ENCODE assay signal across 1 cellular context in genomic region chr2:48248251-48248933, GRCh38.
TF ChIP-seq lines count a peak whose summit lies in the region.

No MANE protein-coding gene starts in this region.

TF ChIP-seq in GM12878, 131 proteins besides CTCF, POLR2A, EP300 and RAD21 (continued from another document):
- no peak for TF ChIP-seq CUX1 (IDR thresholded peaks at IDR 0.05; ENCODE audit: insufficient replicate concordance, low read depth, low read length)
- no peak for TF ChIP-seq FOS (IDR thresholded peaks at IDR 0.05; ENCODE audit: borderline replicate concordance, extremely low read depth, insufficient read length)
- no peak for TF ChIP-seq NR2C2 (IDR thresholded peaks at IDR 0.05; ENCODE audit: borderline replicate concordance, control insufficient read depth, insufficient read length, low read depth)
- no peak for TF ChIP-seq RFX5 (IDR thresholded peaks at IDR 0.05; ENCODE audit: low read depth, low read length)
- TF ChIP-seq BCL11A (IDR thresholded peaks at IDR 0.05; ENCODE audit: low read depth, low read length) = peak; percentile 87
- no peak for TF ChIP-seq ZNF384 (IDR thresholded peaks at IDR 0.05; ENCODE audit: borderline replicate concordance, low read depth, low read length)
- no peak for TF ChIP-seq ATF3 (IDR thresholded peaks at IDR 0.05; ENCODE audit: borderline replicate concordance, extremely low read depth, low read depth, low read length)
- peak; percentile 90 for TF ChIP-seq TCF12 (IDR thresholded peaks at IDR 0.05; ENCODE audit: low read depth, low read length)
- TF ChIP-seq SKIL (IDR thresholded peaks at IDR 0.05; ENCODE audit: low read depth, poor library complexity, severe bottlenecking) = no peak
- 0 out of 2 replicates have a peak, but pooled peaks have one; percentile 48 for TF ChIP-seq DPF2 (IDR thresholded peaks at IDR 0.05)
- TF ChIP-seq LARP7 (IDR thresholded peaks at IDR 0.05) = no peak
- no peak for TF ChIP-seq STAT3 (IDR thresholded peaks at IDR 0.05; ENCODE audit: low read depth, low read length)
- TF ChIP-seq KDM1A (IDR thresholded peaks at IDR 0.05; ENCODE audit: borderline replicate concordance) = no peak
- no peak for TF ChIP-seq CHD1 (IDR thresholded peaks at IDR 0.05; ENCODE audit: low read depth, low read length)
- no peak for TF ChIP-seq PAX8 (IDR thresholded peaks at IDR 0.05)
- TF ChIP-seq, protein P1, sequence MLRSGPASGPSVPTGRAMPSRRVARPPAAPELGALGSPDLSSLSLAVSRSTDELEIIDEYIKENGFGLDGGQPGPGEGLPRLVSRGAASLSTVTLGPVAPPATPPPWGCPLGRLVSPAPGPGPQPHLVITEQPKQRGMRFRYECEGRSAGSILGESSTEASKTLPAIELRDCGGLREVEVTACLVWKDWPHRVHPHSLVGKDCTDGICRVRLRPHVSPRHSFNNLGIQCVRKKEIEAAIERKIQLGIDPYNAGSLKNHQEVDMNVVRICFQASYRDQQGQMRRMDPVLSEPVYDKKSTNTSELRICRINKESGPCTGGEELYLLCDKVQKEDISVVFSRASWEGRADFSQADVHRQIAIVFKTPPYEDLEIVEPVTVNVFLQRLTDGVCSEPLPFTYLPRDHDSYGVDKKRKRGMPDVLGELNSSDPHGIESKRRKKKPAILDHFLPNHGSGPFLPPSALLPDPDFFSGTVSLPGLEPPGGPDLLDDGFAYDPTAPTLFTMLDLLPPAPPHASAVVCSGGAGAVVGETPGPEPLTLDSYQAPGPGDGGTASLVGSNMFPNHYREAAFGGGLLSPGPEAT (IDR thresholded peaks at IDR 0.05; ENCODE audit: low read depth) = no peak
- TF ChIP-seq ZSCAN29 (IDR thresholded peaks at IDR 0.05) = no peak
- peak; percentile 78 to 84 for TF ChIP-seq IKZF2 (IDR thresholded peaks at IDR 0.05)
- no peak for TF ChIP-seq KLF5 (IDR thresholded peaks at IDR 0.05; ENCODE audit: partially characterized antibody)
- no peak for TF ChIP-seq WRNIP1 (IDR thresholded peaks at IDR 0.05; ENCODE audit: borderline replicate concordance, low read depth, low read length)
- no peak for TF ChIP-seq PAX5 (IDR thresholded peaks at IDR 0.05; ENCODE audit: borderline replicate concordance, low read depth, low read length)
- no peak for TF ChIP-seq SMARCA5 (IDR thresholded peaks at IDR 0.05)
- TF ChIP-seq SPI1 (IDR thresholded peaks at IDR 0.05; ENCODE audit: borderline replicate concordance, insufficient read depth, low read depth, low read length) = no peak
- TF ChIP-seq MEF2B (IDR thresholded peaks at IDR 0.05; ENCODE audit: partially characterized antibody, poor library complexity, severe bottlenecking) = no peak
- no peak for TF ChIP-seq FOXK2 (IDR thresholded peaks at IDR 0.05)
- peak; percentile 77; the same call in 1 of the 2 replicates for TF ChIP-seq CREM (IDR thresholded peaks at IDR 0.05; ENCODE audit: low read depth)
- TF ChIP-seq HDGF (IDR thresholded peaks at IDR 0.05) = no peak
- TF ChIP-seq IRF3 (IDR thresholded peaks at IDR 0.05) = no peak
- no peak for TF ChIP-seq KAT2A (conservative IDR thresholded peaks at IDR 0.05; ENCODE audit: control insufficient read depth, low read depth, low read length)
- TF ChIP-seq CREB1 (IDR thresholded peaks at IDR 0.05; ENCODE audit: low read depth) = peak; percentile 41; the same call in 1 of the 2 replicates
- TF ChIP-seq TCF3 (IDR thresholded peaks at IDR 0.05; ENCODE audit: borderline replicate concordance, insufficient read depth, low read depth, low read length) = peak; percentile 92
- TF ChIP-seq SMAD5 (IDR thresholded peaks at IDR 0.05; ENCODE audit: low read depth) = no peak
- TF ChIP-seq, protein P2, sequence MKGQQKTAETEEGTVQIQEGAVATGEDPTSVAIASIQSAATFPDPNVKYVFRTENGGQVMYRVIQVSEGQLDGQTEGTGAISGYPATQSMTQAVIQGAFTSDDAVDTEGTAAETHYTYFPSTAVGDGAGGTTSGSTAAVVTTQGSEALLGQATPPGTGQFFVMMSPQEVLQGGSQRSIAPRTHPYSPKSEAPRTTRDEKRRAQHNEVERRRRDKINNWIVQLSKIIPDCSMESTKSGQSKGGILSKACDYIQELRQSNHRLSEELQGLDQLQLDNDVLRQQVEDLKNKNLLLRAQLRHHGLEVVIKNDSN (IDR thresholded peaks at IDR 0.05; ENCODE audit: borderline replicate concordance, extremely low read length, insufficient read depth, low read depth, low read length) = no peak
- no peak for TF ChIP-seq SUPT20H (IDR thresholded peaks at IDR 0.05; ENCODE audit: borderline replicate concordance, control insufficient read depth, low read depth, low read length)
- peak; percentile 90 for TF ChIP-seq NFIC (IDR thresholded peaks at IDR 0.05; ENCODE audit: low read depth, low read length)
- TF ChIP-seq, protein P3, sequence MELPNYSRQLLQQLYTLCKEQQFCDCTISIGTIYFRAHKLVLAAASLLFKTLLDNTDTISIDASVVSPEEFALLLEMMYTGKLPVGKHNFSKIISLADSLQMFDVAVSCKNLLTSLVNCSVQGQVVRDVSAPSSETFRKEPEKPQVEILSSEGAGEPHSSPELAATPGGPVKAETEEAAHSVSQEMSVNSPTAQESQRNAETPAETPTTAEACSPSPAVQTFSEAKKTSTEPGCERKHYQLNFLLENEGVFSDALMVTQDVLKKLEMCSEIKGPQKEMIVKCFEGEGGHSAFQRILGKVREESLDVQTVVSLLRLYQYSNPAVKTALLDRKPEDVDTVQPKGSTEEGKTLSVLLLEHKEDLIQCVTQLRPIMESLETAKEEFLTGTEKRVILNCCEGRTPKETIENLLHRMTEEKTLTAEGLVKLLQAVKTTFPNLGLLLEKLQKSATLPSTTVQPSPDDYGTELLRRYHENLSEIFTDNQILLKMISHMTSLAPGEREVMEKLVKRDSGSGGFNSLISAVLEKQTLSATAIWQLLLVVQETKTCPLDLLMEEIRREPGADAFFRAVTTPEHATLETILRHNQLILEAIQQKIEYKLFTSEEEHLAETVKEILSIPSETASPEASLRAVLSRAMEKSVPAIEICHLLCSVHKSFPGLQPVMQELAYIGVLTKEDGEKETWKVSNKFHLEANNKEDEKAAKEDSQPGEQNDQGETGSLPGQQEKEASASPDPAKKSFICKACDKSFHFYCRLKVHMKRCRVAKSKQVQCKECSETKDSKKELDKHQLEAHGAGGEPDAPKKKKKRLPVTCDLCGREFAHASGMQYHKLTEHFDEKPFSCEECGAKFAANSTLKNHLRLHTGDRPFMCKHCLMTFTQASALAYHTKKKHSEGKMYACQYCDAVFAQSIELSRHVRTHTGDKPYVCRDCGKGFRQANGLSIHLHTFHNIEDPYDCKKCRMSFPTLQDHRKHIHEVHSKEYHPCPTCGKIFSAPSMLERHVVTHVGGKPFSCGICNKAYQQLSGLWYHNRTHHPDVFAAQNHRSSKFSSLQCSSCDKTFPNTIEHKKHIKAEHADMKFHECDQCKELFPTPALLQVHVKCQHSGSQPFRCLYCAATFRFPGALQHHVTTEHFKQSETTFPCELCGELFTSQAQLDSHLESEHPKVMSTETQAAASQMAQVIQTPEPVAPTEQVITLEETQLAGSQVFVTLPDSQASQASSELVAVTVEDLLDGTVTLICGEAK (IDR thresholded peaks at IDR 0.05; ENCODE audit: borderline replicate concordance) = no peak
- TF ChIP-seq TARDBP (IDR thresholded peaks at IDR 0.05; ENCODE audit: borderline replicate concordance) = no peak
- TF ChIP-seq NR2C1 (IDR thresholded peaks at IDR 0.05) = no peak
